18 cellular contexts compared by ENCODE assay signal in genomic region chr2:198762456-198762855, GRCh38.
"Had no signal": no experiment of that assay in that cellular context is flagged by ENCODE, and none has a peak within 500 bp of the region (broad histone marks: within the 10 kb centered on the region; RNA-seq: fewer than 3 reads in every experiment).

No MANE protein-coding gene starts in this region.

- H3K27ac Mint-ChIP-seq: activated CD4-positive, alpha-beta T cell treated with anti-CD3 and anti-CD28 coated beads for 36 hours; activated CD8-positive, alpha-beta T cell treated with anti-CD3 and anti-CD28 coated beads for 36 hours; activated T-helper 1 cell treated with anti-CD3 and anti-CD28 coated beads, Interleukin-12 subunit alpha, Interleukin-12 subunit beta, Interleukin-2, Interleukin-4 antibody, amounts not matched to agents 30 ng/mL and 10 ng/mL and 1 ng/mL, durations not matched to agents 14 hours and 24 hours and 36 hours; naive thymus-derived CD8-positive, alpha-beta T cell; stimulated activated effector memory CD8-positive, alpha-beta T cell treated with anti-CD3 and anti-CD28 coated beads, Interleukin-12 subunit alpha, Interleukin-12 subunit beta, amount 100 ng/mL, for 72 hours had no signal

- H3K4me1 Mint-ChIP-seq: activated CD4-positive, alpha-beta T cell treated with anti-CD3 and anti-CD28 coated beads for 36 hours; naive thymus-derived CD8-positive, alpha-beta T cell; stimulated activated effector memory CD8-positive, alpha-beta T cell treated with anti-CD3 and anti-CD28 coated beads, Interleukin-12 subunit alpha, Interleukin-12 subunit beta, amount 100 ng/mL, for 72 hours had no signal

- H3K36me3 Mint-ChIP-seq: naive thymus-derived CD8-positive, alpha-beta T cell; stimulated activated effector memory CD8-positive, alpha-beta T cell treated with anti-CD3 and anti-CD28 coated beads, Interleukin-12 subunit alpha, Interleukin-12 subunit beta, amount 100 ng/mL, for 72 hours had no signal

- H3K4me1 ChIP-seq: ascending aorta, esophagus muscularis mucosa, foreskin keratinocyte had no signal

- H3K9me3 ChIP-seq: ascending aorta, esophagus muscularis mucosa, mucosa of descending colon, transverse colon had no signal

- DNase-seq: activated CD4-positive, alpha-beta T cell treated with anti-CD3 and anti-CD28 coated beads for 36 hours; activated CD8-positive, alpha-beta T cell treated with anti-CD3 and anti-CD28 coated beads for 36 hours; activated naive CD4-positive, alpha-beta T cell; foreskin keratinocyte; head of caudate nucleus; left colon; mucosa of descending colon; naive thymus-derived CD8-positive, alpha-beta T cell; T-helper 2 cell; transverse colon had no signal

- H3K4me3 Mint-ChIP-seq: activated CD4-positive, alpha-beta T cell treated with anti-CD3 and anti-CD28 coated beads for 36 hours; activated CD8-positive, alpha-beta T cell treated with anti-CD3 and anti-CD28 coated beads for 36 hours; activated T-helper 1 cell treated with anti-CD3 and anti-CD28 coated beads, Interleukin-12 subunit alpha, Interleukin-12 subunit beta, Interleukin-2, Interleukin-4 antibody, amounts not matched to agents 30 ng/mL and 10 ng/mL and 1 ng/mL, durations not matched to agents 14 hours and 24 hours and 36 hours; naive thymus-derived CD8-positive, alpha-beta T cell; stimulated activated effector memory CD8-positive, alpha-beta T cell treated with anti-CD3 and anti-CD28 coated beads, Interleukin-12 subunit alpha, Interleukin-12 subunit beta, amount 100 ng/mL, for 72 hours had no signal

- H3K4me3 ChIP-seq: ascending aorta, cardiac muscle cell, esophagus muscularis mucosa, mucosa of descending colon, transverse colon had no signal

- H3K27ac ChIP-seq: ascending aorta, cardiac muscle cell, esophagus muscularis mucosa, foreskin keratinocyte, transverse colon, VCaP had no signal

- H3K9me3 Mint-ChIP-seq: activated CD8-positive, alpha-beta T cell treated with anti-CD3 and anti-CD28 coated beads for 36 hours; activated T-helper 1 cell treated with anti-CD3 and anti-CD28 coated beads, Interleukin-12 subunit alpha, Interleukin-12 subunit beta, Interleukin-2, Interleukin-4 antibody, amounts not matched to agents 30 ng/mL and 10 ng/mL and 1 ng/mL, durations not matched to agents 14 hours and 24 hours and 36 hours had no signal

- H3K27me3 ChIP-seq: ascending aorta, cardiac muscle cell, esophagus muscularis mucosa, foreskin keratinocyte, transverse colon had no signal

- FAIRE-seq: colon had no signal

- ATAC-seq: activated CD4-positive, alpha-beta T cell treated with anti-CD3 and anti-CD28 coated beads for 36 hours; activated CD8-positive, alpha-beta T cell treated with anti-CD3 and anti-CD28 coated beads for 36 hours; foreskin keratinocyte; left colon; mucosa of descending colon; naive thymus-derived CD8-positive, alpha-beta T cell; right cardiac atrium; stimulated activated effector memory CD8-positive, alpha-beta T cell treated with anti-CD3 and anti-CD28 coated beads, Interleukin-12 subunit alpha, Interleukin-12 subunit beta, amount 100 ng/mL, for 72 hours had no signal

- H3K36me3 ChIP-seq: ascending aorta, cardiac muscle cell, esophagus muscularis mucosa, transverse colon had no signal
